In genomic region chr3:54771050-54771449, GRCh38 we compare ENCODE assay signal across 2 cellular contexts.
TF ChIP-seq lines count a peak whose summit lies in the region.

No MANE protein-coding gene starts in this region.

TF ChIP-seq in SK-N-SH, 30 proteins besides CTCF, POLR2A, EP300 and RAD21 (continued from another document):
- no peak for TF ChIP-seq NRF1 (IDR thresholded peaks at IDR 0.05; ENCODE audit: low read depth, low read length)
- TF ChIP-seq, protein P1, sequence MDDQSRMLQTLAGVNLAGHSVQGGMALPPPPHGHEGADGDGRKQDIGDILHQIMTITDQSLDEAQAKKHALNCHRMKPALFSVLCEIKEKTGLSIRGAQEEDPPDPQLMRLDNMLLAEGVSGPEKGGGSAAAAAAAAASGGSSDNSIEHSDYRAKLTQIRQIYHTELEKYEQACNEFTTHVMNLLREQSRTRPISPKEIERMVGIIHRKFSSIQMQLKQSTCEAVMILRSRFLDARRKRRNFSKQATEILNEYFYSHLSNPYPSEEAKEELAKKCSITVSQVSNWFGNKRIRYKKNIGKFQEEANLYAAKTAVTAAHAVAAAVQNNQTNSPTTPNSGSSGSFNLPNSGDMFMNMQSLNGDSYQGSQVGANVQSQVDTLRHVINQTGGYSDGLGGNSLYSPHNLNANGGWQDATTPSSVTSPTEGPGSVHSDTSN (IDR thresholded peaks at IDR 0.05), result no peak
- no peak for TF ChIP-seq MXI1 (IDR thresholded peaks at IDR 0.05; ENCODE audit: low read depth, low read length)
- peak; percentile 58; the same call in 1 of the 2 replicates for TF ChIP-seq FOXJ3 (CRISPR knock-in tag; IDR thresholded peaks at IDR 0.05)
- no peak for TF ChIP-seq SIN3A (IDR thresholded peaks at IDR 0.05; ENCODE audit: borderline replicate concordance, low read depth, low read length)
- TF ChIP-seq TCF12 (IDR thresholded peaks at IDR 0.05), result no peak
- TF ChIP-seq ELF1 (IDR thresholded peaks at IDR 0.05), result no peak
- TF ChIP-seq IRF3 (IDR thresholded peaks at IDR 0.05; ENCODE audit: low read depth, low read length), result no peak
- TF ChIP-seq YY1 (IDR thresholded peaks at IDR 0.05; ENCODE audit: low read depth), result no peak
- no peak for TF ChIP-seq RFX5 (IDR thresholded peaks at IDR 0.05; ENCODE audit: low read length)

TF ChIP-seq in SK-N-SH treated with all-trans-retinoic acid at 6 μM for 48 hours, 23 proteins besides CTCF, POLR2A, EP300 and RAD21:
- TF ChIP-seq, protein P2, sequence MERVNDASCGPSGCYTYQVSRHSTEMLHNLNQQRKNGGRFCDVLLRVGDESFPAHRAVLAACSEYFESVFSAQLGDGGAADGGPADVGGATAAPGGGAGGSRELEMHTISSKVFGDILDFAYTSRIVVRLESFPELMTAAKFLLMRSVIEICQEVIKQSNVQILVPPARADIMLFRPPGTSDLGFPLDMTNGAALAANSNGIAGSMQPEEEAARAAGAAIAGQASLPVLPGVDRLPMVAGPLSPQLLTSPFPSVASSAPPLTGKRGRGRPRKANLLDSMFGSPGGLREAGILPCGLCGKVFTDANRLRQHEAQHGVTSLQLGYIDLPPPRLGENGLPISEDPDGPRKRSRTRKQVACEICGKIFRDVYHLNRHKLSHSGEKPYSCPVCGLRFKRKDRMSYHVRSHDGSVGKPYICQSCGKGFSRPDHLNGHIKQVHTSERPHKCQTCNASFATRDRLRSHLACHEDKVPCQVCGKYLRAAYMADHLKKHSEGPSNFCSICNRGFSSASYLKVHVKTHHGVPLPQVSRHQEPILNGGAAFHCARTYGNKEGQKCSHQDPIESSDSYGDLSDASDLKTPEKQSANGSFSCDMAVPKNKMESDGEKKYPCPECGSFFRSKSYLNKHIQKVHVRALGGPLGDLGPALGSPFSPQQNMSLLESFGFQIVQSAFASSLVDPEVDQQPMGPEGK (CRISPR knock-in tag; IDR thresholded peaks at IDR 0.05; ENCODE audit: borderline replicate concordance), result no peak
- TF ChIP-seq ISL1 (CRISPR knock-in tag; IDR thresholded peaks at IDR 0.05) (no peak), TOX (CRISPR knock-in tag; IDR thresholded peaks at IDR 0.05; ENCODE audit: borderline replicate concordance) (no peak), CSRNP3 (CRISPR knock-in tag; IDR thresholded peaks at IDR 0.05) (no peak), ZNF565 (CRISPR knock-in tag; conservative IDR thresholded peaks at IDR 0.05; ENCODE audit: low read depth) (no peak), BACH2 (CRISPR knock-in tag; IDR thresholded peaks at IDR 0.05; ENCODE audit: borderline replicate concordance) (no peak), ZNF70 (CRISPR knock-in tag; IDR thresholded peaks at IDR 0.05) (no peak)
